Comparison of ENCODE assay signal across 15 cellular contexts in the genomic region with DNA sequence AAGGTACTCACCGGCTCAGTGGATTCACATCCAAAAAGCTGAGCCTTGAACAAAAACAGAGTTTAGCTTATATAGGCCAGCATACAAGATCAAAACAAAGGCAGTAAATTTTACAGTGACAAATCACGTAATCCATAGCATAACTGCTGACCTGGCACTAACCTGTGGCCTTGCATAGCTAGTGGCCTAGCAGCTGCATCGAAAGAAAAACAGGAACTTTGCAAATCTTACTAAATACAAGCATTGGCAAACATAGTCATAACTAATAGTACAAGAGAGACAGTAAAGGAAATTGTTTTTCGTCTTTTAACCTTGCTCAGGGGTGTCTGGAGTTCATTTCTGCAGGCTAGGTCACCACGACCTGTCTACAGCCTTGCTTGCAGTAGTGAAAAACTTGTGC.
DNase-seq lines count a peak whose midpoint lies in the region; ATAC-seq lines count a peak whose summit lies in the region.
"Had no signal": no experiment of that assay in that cellular context is flagged by ENCODE, and none has a peak within 500 bp of the region (broad histone marks: within the 10 kb centered on the region; RNA-seq: fewer than 3 reads in every experiment).

No MANE protein-coding gene starts in this region.

- H3K4me3 ChIP-seq in BLaER1 = no peak overlapping the region
- H3K4me3 ChIP-seq: coronary artery, SJSA1, tibial nerve had no signal

- H4K20me1 ChIP-seq in BLaER1 = no peaks in the 10 kb centered on the region

- H3K9me3 ChIP-seq in BLaER1 = no peaks in the 10 kb centered on the region
- H3K9me3 ChIP-seq: SJSA1, tibial nerve had no signal

- DNase-seq in SIG-M5 (lab: John Stamatoyannopoulos, UW) = peak; percentile 17
- peak; percentile 60 for DNase-seq in left kidney (ENCODE audit: low read depth, low spot score)
- DNase-seq in hepatic stellate cell (ENCODE audit: low spot score) = no peak
- DNase-seq in NCI-H2081 (lab: John Stamatoyannopoulos, UW) = no peak
- no peak for DNase-seq in NCI-H2029 (lab: John Stamatoyannopoulos, UW)
- DNase-seq: activated CD4-positive, CD25-positive, alpha-beta regulatory T cell; DMS 273 treated with DMSO at 0.1 percent for 48 hours; NCI-H1436 treated with DMSO at 0.1 percent for 48 hours; NCI-H774 had no signal

- no peak overlapping the region; the same call in 1 of the 2 replicates for H3K9ac ChIP-seq in BLaER1

- no peaks in the 10 kb centered on the region for H3K27me3 ChIP-seq in BLaER1
- H3K27me3 ChIP-seq: SJSA1, tibial nerve had no signal

- H3K4me1 ChIP-seq in BLaER1 = peaks cover 47% of the 10 kb centered on the region

- peaks cover 9% of the 10 kb centered on the region; the same call in 1 of the 2 replicates for H3K36me3 ChIP-seq in BLaER1

- peak; percentile 33 for ATAC-seq in HG03280 (IDR thresholded peaks at IDR 0.05; ENCODE audit: unreplicated experiment)
- no peak for ATAC-seq in HG02973 (IDR thresholded peaks at IDR 0.05; ENCODE audit: unreplicated experiment)

- peak overlapping the region; percentile 74 for H3K4me2 ChIP-seq in BLaER1

- no peak overlapping the region for H3K27ac ChIP-seq in BLaER1
- H3K27ac ChIP-seq: SJSA1 had no signal

Comparison
In these comparisons a context has a peak if more than half of its experiments do, and no peak if none do; other contexts are left out.
1. DNase-seq: peak in SIG-M5 (single experiment) and left kidney (single experiment); none in hepatic stellate cell (single experiment), NCI-H2081 (0 of 2) and NCI-H2029 (single experiment).